Comparison of ENCODE assay signal across 17 cellular contexts in the genomic region with DNA sequence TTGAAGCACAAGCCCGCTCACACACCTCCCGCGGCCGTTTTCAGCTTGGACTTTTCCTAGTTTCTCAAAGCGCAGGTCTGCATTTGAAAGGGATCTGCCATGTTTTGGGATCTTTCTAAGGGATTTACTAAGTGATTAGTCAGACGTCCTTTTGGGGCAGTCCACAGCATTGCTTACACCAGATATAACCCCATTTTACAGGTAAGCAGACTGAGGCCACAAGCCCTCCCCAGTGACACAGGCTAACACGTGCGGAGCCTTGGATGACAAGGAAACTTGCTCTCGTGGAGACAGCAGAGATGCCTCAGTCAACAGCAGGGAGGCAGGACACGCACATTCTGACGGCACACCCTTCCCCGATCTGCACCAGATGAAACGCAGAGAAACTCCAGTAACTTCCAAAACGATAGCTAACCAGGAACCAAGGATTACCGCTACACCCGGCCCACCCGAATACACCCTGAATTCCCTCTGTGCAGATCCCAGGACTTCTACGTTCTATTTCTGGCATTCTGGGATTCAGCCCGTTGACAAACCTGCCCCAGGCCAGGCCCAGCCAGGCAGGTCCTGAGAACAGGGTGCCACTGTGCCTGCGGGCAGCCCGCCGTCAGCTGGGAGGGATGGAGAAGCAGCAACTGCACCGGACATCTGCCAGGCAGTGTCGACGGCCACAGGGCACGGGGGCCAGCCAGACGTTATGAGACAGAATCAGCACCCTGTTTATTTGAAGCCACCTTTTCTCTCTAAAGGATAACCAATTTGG. TPM values are rescaled to one million over a fixed set of nuclear protein-coding genes. Genes with fewer than 3 reads are reported as not detected.
DNase-seq lines count a peak whose midpoint lies in the region; ATAC-seq and TF ChIP-seq lines count a peak whose summit lies in the region.
"Had no signal": no experiment of that assay in that cellular context is flagged by ENCODE, and none has a peak within 500 bp of the region (broad histone marks: within the 10 kb centered on the region; RNA-seq: fewer than 3 reads in every experiment).

No MANE protein-coding gene starts in this region.

- peaks cover 0 to 10% (median 3%) of the 10 kb centered on the region in 7 donors for H3K9me3 Mint-ChIP-seq in CD14-positive monocyte

- H3K36me3 ChIP-seq in RWPE2 (ENCODE audit: low read depth) (no peaks in the 10 kb centered on the region), lower lobe of right lung (no peaks in the 10 kb centered on the region), gastrocnemius medialis (no peaks in the 10 kb centered on the region)

- H3K4me1 Mint-ChIP-seq in CD14-positive monocyte, result peaks cover 7% of the 10 kb centered on the region

- CTCF ChIA-PET in GM10248 (lab: Yijun Ruan, JAX), result interaction anchor here (1.3 to 2.4 kb wide), 2 partner anchors 456 to 556 kb away, joined by 4 to 8 read pairs; no protein-coding TSS in a partner anchor

- peaks cover 11 to 33% (median 16%) of the 10 kb centered on the region in 3 donors for H3K27me3 Mint-ChIP-seq in CD14-positive monocyte (ENCODE audit: low read depth in 3 of 3)

- POLR2A ChIA-PET in GM10248 (lab: Yijun Ruan, JAX), result no interaction called here

- in situ Hi-C loops in gastrocnemius medialis (cut with MboI; ENCODE audit: low sequenced_read_pairs in 4 of 4), result no loop called here

- DNase-seq in CD14-positive monocyte (ENCODE audit: low spot score) (peak; percentile 5), RWPE2 (ENCODE audit: low spot score) (peak; percentile 25), lower lobe of right lung (peak; percentile 22), gastrocnemius medialis (no peak), GM10248 (ENCODE audit: extremely low spot score) (no peak)
- no peak for DNase-seq in stimulated activated CD4-positive, alpha-beta T cell treated with anti-CD3 and anti-CD28 coated beads, Interleukin-4, amount 100 ng/mL, for 1 hour
- DNase-seq: CD4-positive, alpha-beta T cell; DMS79; GM23248; NCI-H146; NCI-H2107; NCI-H226; NCI-H526 treated with DMSO at 0.1 percent for 48 hours had no signal

- no peaks in the 10 kb centered on the region for H3K4me1 ChIP-seq in RWPE2 (ENCODE audit: insufficient read depth, poor library complexity, severe bottlenecking)
- peaks cover 20% of the 10 kb centered on the region for H3K4me1 ChIP-seq in lower lobe of right lung
- H3K4me1 ChIP-seq in gastrocnemius medialis, result peaks cover 4 to 12% of the 10 kb centered on the region in 2 donors

- H3K36me3 Mint-ChIP-seq in CD14-positive monocyte, result no peaks in the 10 kb centered on the region

- ATAC-seq in RWPE2 (ENCODE audit: low read depth) (no peak), lower lobe of right lung (no peak), gastrocnemius medialis (peak in 1 of 2 donors; percentile 31), GM21576 (IDR thresholded peaks at IDR 0.05; ENCODE audit: unreplicated experiment) (no peak)
- ATAC-seq: HCT116 had no signal

- H3K27ac Mint-ChIP-seq in CD14-positive monocyte, result no peak overlapping the region
- H3K27ac Mint-ChIP-seq: CD4-positive, alpha-beta T cell had no signal

- H3K4me3 ChIP-seq in RWPE2 (ENCODE audit: severe bottlenecking) (no peak overlapping the region), lower lobe of right lung (no peak overlapping the region), gastrocnemius medialis (no peak overlapping the region)
- H3K4me3 ChIP-seq: GM23248 had no signal

- intact Hi-C loops in CD14-positive monocyte (cut with micrococcal nuclease) (no loop called here), lower lobe of right lung (cut with DNase I) (no loop called here), gastrocnemius medialis (cut with DNase I; ENCODE audit: low total_unique reads) (no loop called here)

- no peaks in the 10 kb centered on the region for H3K9me3 ChIP-seq in RWPE2 (ENCODE audit: severe bottlenecking)
- no peaks in the 10 kb centered on the region for H3K9me3 ChIP-seq in lower lobe of right lung
- no peaks in the 10 kb centered on the region for H3K9me3 ChIP-seq in gastrocnemius medialis

- H3K27me3 ChIP-seq in RWPE2 (ENCODE audit: insufficient read depth, poor library complexity, severe bottlenecking) (peaks cover 21% of the 10 kb centered on the region), lower lobe of right lung (ENCODE audit: low read depth) (peaks cover 6% of the 10 kb centered on the region), gastrocnemius medialis (peaks cover 0 to 28% (median 4%) of the 10 kb centered on the region in 3 donors)

- TF ChIP-seq POLR2A in gastrocnemius medialis (IDR thresholded peaks at IDR 0.05), result no peak

- peak overlapping the region in 1 of 2 donors; percentile 11 for H3K4me3 Mint-ChIP-seq in CD14-positive monocyte
- H3K4me3 Mint-ChIP-seq: CD4-positive, alpha-beta T cell had no signal

- TF ChIP-seq CTCF in CD14-positive monocyte (IDR thresholded peaks at IDR 0.05) (no peak), RWPE2 (IDR thresholded peaks at IDR 0.05; ENCODE audit: poor library complexity, severe bottlenecking) (no peak), lower lobe of right lung (IDR thresholded peaks at IDR 0.05) (no peak), gastrocnemius medialis (IDR thresholded peaks at IDR 0.05 in 4 of 5, conservative IDR thresholded peaks at IDR 0.05 in 1 of 5) (no peak), GM10248 (IDR thresholded peaks at IDR 0.05; ENCODE audit: control extremely low read depth, extremely low read depth, low read depth, missing control alignments) (no peak)

- H3K27ac ChIP-seq in RWPE2 (ENCODE audit: poor library complexity, severe bottlenecking), result no peak overlapping the region
- no peak overlapping the region for H3K27ac ChIP-seq in lower lobe of right lung
- H3K27ac ChIP-seq in gastrocnemius medialis, result peak overlapping the region in 3 of 4 donors; percentile 39 to 56 (median 47)
- H3K27ac ChIP-seq: GM23248 had no signal

RNA-seq across cellular contexts. Expression of a gene that starts 27.9 kb away (rescaled TPM):
- not detected for polyA plus RNA-seq in CD14-positive monocyte
- total RNA-seq in lower lobe of right lung (not detected), gastrocnemius medialis (not detected)
- total RNA-seq: CD4-positive, alpha-beta T cell; G401; GM23248; HT-29 had no signal
- polyA plus RNA-seq: GM23248 had no signal

Comparison
In these comparisons a context has a peak if more than half of its experiments do, and no peak if none do; other contexts are left out.
1. DNase-seq: peak in CD14-positive monocyte (single experiment), RWPE2 (single experiment) and lower lobe of right lung (single experiment); none in gastrocnemius medialis (0 of 2), stimulated activated CD4-positive, alpha-beta T cell treated with anti-CD3 and anti-CD28 coated beads, Interleukin-4, amount 100 ng/mL, for 1 hour (single experiment) and GM10248 (single experiment).
2. H3K27ac ChIP-seq: peak in gastrocnemius medialis (3 of 4); none in RWPE2 (single experiment) and lower lobe of right lung (single experiment).